8 cellular contexts compared by ENCODE assay signal in the genomic region with DNA sequence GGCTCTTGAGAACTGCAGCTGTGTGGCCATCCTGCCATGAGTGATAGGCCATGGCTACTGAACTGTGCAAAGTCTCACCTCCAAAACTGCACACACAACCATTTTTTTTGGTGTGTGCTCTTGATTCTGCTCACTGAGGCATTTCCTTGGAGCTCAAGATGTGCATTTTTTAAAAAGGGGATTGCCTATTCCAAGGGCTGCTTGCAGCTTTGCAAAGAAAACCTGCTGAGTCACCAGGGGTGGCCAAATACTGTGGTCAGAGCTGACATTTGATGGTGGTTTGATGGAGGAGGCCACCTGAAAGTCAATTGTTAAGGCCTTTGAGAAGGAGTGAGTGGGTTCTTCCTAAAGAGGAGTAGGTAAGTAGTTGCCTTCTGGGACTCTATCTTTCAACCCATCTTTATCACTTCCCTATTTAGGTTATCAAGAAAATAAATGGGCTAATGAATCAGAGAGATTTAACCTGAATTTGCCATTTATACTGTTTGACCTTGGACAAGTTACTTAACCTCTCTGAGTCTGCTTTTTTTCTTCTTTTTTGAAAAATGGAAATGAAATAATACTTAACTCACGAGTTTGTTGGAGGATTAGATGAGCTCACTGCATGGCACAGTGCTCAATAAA.
DNase-seq lines count a peak whose midpoint lies in the region; ATAC-seq and TF ChIP-seq lines count a peak whose summit lies in the region.

No MANE protein-coding gene starts in this region.

- ATAC-seq in SK-N-SH treated with all-trans-retinoic acid at 6 μM for 48 hours (peak; percentile 20; the same call in 1 of the 3 replicates), HG02642 (IDR thresholded peaks at IDR 0.05; ENCODE audit: poor library complexity, unreplicated experiment) (peak; percentile 85)

- H3K4me3 ChIP-seq in SK-N-SH (ENCODE audit: low read depth in 2 of 2, low read length in 1 of 2), result no peak overlapping the region

- no peaks in the 10 kb centered on the region for H3K27me3 ChIP-seq in SK-N-SH (ENCODE audit: insufficient read depth)

- no peak overlapping the region for H3K4me2 ChIP-seq in SK-N-SH

- no peak for TF ChIP-seq EP300 in SK-N-SH (IDR thresholded peaks at IDR 0.05; ENCODE audit: borderline replicate concordance in 1 of 2, low read depth in 1 of 2, low read length in 1 of 2)

- H3F3A ChIP-seq in SK-N-SH (replicated peaks; ENCODE audit: insufficient read depth), result no peaks in the 10 kb centered on the region

- no peak overlapping the region for H2AFZ ChIP-seq in SK-N-SH (ENCODE audit: low read depth)

- 58% methylated on average over 1 of the region's 1 CpG for WGBS in SK-N-SH (ENCODE audit: low lambda C conversion rate)

- POLR2A ChIA-PET in SK-N-SH (lab: Yijun Ruan, JAX), result no interaction called here

- no peaks in the 10 kb centered on the region for H3K9me2 ChIP-seq in SK-N-SH

- H3K27ac ChIP-seq in SK-N-SH (ENCODE audit: low read depth in 2 of 2, low read length in 1 of 2), result no peak overlapping the region

- H4K20me1 ChIP-seq in SK-N-SH (ENCODE audit: insufficient read depth), result no peaks in the 10 kb centered on the region

- DNase-seq in SK-N-SH (no peak), NCI-H69 (lab: John Stamatoyannopoulos, UW) (peak; percentile 75), islet precursor cell (peak; percentile 44), NCI-H187 treated with DMSO at 0.1 percent for 48 hours (lab: John Stamatoyannopoulos, UW) (no peak), NCI-H510A (lab: John Stamatoyannopoulos, UW) (no peak)
- no peak for DNase-seq in stimulated activated CD8-positive, alpha-beta memory T cell treated with anti-CD3 and anti-CD28 coated beads, Interleukin-4, amount 100 ng/mL, for 48 hours

- H3K79me2 ChIP-seq in SK-N-SH (ENCODE audit: insufficient read depth), result no peaks in the 10 kb centered on the region

- H3K9me3 ChIP-seq in SK-N-SH, result no peaks in the 10 kb centered on the region

- H3K9ac ChIP-seq in SK-N-SH, result no peak overlapping the region

- no peaks in the 10 kb centered on the region for H3K4me1 ChIP-seq in SK-N-SH (ENCODE audit: control insufficient read depth in 1 of 2, insufficient read depth in 2 of 2, low read depth in 1 of 2, low read length in 1 of 2)

- no peak for TF ChIP-seq RAD21 in SK-N-SH (IDR thresholded peaks at IDR 0.05; ENCODE audit: low read length)

- CTCF ChIA-PET in SK-N-SH (lab: Yijun Ruan, JAX), result interaction anchor here (1.1 kb wide), 1 partner anchor 15 kb away, joined by 3 read pairs; no protein-coding TSS in a partner anchor

- no peaks in the 10 kb centered on the region for H3K36me3 ChIP-seq in SK-N-SH (replicated peaks in 1 of 2; ENCODE audit: control insufficient read depth in 1 of 2, insufficient read depth in 2 of 2, low read length in 1 of 2)

- no peak for TF ChIP-seq CTCF in SK-N-SH (IDR thresholded peaks at IDR 0.05)

TF ChIP-seq in SK-N-SH treated with all-trans-retinoic acid at 6 μM for 48 hours, 23 proteins besides CTCF, POLR2A, EP300 and RAD21 (continues in another document):
- TF ChIP-seq ZC3H10 (CRISPR knock-in tag; IDR thresholded peaks at IDR 0.05) (no peak), ISL1 (CRISPR knock-in tag; IDR thresholded peaks at IDR 0.05) (no peak), ZFP3 (CRISPR knock-in tag; IDR thresholded peaks at IDR 0.05) (no peak), ZFP30 (CRISPR knock-in tag; IDR thresholded peaks at IDR 0.05) (no peak), ZNF70 (CRISPR knock-in tag; IDR thresholded peaks at IDR 0.05) (no peak), PPARA (CRISPR knock-in tag; IDR thresholded peaks at IDR 0.05; ENCODE audit: borderline replicate concordance) (no peak)
- TF ChIP-seq, protein P1, sequence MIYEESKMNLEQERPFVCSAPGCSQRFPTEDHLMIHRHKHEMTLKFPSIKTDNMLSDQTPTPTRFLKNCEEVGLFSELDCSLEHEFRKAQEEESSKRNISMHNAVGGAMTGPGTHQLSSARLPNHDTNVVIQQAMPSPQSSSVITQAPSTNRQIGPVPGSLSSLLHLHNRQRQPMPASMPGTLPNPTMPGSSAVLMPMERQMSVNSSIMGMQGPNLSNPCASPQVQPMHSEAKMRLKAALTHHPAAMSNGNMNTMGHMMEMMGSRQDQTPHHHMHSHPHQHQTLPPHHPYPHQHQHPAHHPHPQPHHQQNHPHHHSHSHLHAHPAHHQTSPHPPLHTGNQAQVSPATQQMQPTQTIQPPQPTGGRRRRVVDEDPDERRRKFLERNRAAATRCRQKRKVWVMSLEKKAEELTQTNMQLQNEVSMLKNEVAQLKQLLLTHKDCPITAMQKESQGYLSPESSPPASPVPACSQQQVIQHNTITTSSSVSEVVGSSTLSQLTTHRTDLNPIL (CRISPR knock-in tag; IDR thresholded peaks at IDR 0.05; ENCODE audit: low read depth), result no peak
- TF ChIP-seq, protein P2, sequence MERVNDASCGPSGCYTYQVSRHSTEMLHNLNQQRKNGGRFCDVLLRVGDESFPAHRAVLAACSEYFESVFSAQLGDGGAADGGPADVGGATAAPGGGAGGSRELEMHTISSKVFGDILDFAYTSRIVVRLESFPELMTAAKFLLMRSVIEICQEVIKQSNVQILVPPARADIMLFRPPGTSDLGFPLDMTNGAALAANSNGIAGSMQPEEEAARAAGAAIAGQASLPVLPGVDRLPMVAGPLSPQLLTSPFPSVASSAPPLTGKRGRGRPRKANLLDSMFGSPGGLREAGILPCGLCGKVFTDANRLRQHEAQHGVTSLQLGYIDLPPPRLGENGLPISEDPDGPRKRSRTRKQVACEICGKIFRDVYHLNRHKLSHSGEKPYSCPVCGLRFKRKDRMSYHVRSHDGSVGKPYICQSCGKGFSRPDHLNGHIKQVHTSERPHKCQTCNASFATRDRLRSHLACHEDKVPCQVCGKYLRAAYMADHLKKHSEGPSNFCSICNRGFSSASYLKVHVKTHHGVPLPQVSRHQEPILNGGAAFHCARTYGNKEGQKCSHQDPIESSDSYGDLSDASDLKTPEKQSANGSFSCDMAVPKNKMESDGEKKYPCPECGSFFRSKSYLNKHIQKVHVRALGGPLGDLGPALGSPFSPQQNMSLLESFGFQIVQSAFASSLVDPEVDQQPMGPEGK (CRISPR knock-in tag; IDR thresholded peaks at IDR 0.05; ENCODE audit: borderline replicate concordance), result no peak

TF ChIP-seq in SK-N-SH, 30 proteins besides CTCF, POLR2A, EP300 and RAD21 (continues in another document):
- TF ChIP-seq GATA2 (CRISPR knock-in tag; IDR thresholded peaks at IDR 0.05), result no peak
- no peak for TF ChIP-seq TCF12 (IDR thresholded peaks at IDR 0.05)
- TF ChIP-seq SMC3 (IDR thresholded peaks at IDR 0.05; ENCODE audit: low read depth, low read length), result no peak
- TF ChIP-seq, protein P3, sequence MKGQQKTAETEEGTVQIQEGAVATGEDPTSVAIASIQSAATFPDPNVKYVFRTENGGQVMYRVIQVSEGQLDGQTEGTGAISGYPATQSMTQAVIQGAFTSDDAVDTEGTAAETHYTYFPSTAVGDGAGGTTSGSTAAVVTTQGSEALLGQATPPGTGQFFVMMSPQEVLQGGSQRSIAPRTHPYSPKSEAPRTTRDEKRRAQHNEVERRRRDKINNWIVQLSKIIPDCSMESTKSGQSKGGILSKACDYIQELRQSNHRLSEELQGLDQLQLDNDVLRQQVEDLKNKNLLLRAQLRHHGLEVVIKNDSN (IDR thresholded peaks at IDR 0.05; ENCODE audit: borderline replicate concordance, low read depth), result no peak
- no peak for TF ChIP-seq POLR2AphosphoS5 (IDR thresholded peaks at IDR 0.05; ENCODE audit: low read depth, low read length)
- no peak for TF ChIP-seq NRF1 (IDR thresholded peaks at IDR 0.05; ENCODE audit: low read depth, low read length)
- TF ChIP-seq, protein P4, sequence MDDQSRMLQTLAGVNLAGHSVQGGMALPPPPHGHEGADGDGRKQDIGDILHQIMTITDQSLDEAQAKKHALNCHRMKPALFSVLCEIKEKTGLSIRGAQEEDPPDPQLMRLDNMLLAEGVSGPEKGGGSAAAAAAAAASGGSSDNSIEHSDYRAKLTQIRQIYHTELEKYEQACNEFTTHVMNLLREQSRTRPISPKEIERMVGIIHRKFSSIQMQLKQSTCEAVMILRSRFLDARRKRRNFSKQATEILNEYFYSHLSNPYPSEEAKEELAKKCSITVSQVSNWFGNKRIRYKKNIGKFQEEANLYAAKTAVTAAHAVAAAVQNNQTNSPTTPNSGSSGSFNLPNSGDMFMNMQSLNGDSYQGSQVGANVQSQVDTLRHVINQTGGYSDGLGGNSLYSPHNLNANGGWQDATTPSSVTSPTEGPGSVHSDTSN (IDR thresholded peaks at IDR 0.05), result no peak
- TF ChIP-seq FOXM1 (IDR thresholded peaks at IDR 0.05; ENCODE audit: low read depth), result no peak
- TF ChIP-seq, protein P5, sequence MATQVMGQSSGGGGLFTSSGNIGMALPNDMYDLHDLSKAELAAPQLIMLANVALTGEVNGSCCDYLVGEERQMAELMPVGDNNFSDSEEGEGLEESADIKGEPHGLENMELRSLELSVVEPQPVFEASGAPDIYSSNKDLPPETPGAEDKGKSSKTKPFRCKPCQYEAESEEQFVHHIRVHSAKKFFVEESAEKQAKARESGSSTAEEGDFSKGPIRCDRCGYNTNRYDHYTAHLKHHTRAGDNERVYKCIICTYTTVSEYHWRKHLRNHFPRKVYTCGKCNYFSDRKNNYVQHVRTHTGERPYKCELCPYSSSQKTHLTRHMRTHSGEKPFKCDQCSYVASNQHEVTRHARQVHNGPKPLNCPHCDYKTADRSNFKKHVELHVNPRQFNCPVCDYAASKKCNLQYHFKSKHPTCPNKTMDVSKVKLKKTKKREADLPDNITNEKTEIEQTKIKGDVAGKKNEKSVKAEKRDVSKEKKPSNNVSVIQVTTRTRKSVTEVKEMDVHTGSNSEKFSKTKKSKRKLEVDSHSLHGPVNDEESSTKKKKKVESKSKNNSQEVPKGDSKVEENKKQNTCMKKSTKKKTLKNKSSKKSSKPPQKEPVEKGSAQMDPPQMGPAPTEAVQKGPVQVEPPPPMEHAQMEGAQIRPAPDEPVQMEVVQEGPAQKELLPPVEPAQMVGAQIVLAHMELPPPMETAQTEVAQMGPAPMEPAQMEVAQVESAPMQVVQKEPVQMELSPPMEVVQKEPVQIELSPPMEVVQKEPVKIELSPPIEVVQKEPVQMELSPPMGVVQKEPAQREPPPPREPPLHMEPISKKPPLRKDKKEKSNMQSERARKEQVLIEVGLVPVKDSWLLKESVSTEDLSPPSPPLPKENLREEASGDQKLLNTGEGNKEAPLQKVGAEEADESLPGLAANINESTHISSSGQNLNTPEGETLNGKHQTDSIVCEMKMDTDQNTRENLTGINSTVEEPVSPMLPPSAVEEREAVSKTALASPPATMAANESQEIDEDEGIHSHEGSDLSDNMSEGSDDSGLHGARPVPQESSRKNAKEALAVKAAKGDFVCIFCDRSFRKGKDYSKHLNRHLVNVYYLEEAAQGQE (IDR thresholded peaks at IDR 0.05; ENCODE audit: low read depth, low read length), result no peak
- no peak for TF ChIP-seq MEF2A (IDR thresholded peaks at IDR 0.05; ENCODE audit: borderline replicate concordance, low read depth)
- no peak for TF ChIP-seq CHD2 (IDR thresholded peaks at IDR 0.05; ENCODE audit: low read length, partially characterized antibody)
- TF ChIP-seq SIN3A (IDR thresholded peaks at IDR 0.05; ENCODE audit: borderline replicate concordance, low read depth, low read length), result no peak
- no peak for TF ChIP-seq TEAD4 (IDR thresholded peaks at IDR 0.05; ENCODE audit: borderline replicate concordance, insufficient read depth)

Comparison
In these comparisons a context has a peak if more than half of its experiments do, and no peak if none do; other contexts are left out.
1. DNase-seq: peak in NCI-H69 (single experiment) and islet precursor cell (single experiment); none in SK-N-SH (single experiment), stimulated activated CD8-positive, alpha-beta memory T cell treated with anti-CD3 and anti-CD28 coated beads, Interleukin-4, amount 100 ng/mL, for 48 hours (single experiment), NCI-H187 treated with DMSO at 0.1 percent for 48 hours (single experiment) and NCI-H510A (single experiment).